In the genomic region with DNA sequence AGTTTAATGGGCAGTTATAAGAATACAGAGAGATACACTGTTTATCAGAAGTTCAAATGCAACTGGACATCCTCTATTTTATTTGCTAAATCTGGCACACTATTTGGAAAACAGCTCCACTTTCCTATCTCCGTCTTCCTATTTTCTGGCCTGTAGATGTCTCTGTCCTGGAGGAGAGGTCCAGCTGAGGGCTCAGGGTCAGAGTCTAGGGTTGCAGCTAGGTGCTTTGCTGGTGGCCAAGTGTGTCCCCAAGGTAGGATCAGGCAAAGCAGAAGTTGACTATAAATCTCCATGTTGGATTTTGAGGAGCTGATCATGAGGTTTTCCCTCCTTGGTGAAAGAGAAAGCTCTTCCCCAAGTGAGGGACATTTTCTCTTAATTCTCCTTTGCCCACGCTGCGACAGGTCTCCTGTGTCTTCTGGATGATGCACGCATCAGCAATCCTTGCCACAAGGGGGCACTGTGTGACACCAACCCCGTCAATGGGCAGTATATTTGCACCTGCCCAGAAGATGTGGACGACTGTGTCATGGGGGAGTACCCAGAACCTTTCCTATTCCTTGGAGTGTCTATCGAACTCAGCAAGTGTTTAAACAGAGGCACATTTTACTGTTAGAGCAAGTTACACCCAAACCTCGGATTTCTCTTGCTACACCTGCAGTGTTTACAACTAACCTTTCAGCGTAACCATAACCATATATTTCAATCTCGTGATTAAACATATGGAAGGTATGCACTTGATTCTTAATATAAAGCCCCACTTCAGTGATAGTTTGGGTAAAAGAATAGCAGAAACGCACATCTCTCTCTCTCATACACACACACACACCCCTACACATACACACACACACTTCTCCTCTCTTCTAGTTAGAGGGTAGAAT, we compare ENCODE assay signal across 9 cellular contexts. TPM values are rescaled to one million over a fixed set of nuclear protein-coding genes. Genes with fewer than 3 reads are reported as not detected.
DNase-seq lines count a peak whose midpoint lies in the region; ATAC-seq and TF ChIP-seq lines count a peak whose summit lies in the region.
"Had no signal": no experiment of that assay in that cellular context is flagged by ENCODE, and none has a peak within 500 bp of the region (broad histone marks: within the 10 kb centered on the region; RNA-seq: fewer than 3 reads in every experiment).

No MANE protein-coding gene starts in this region.

- ATAC-seq in HG03175 (IDR thresholded peaks at IDR 0.05; ENCODE audit: unreplicated experiment) = peak; percentile 51
- peak in 2 of 4 experiments; percentile 48 to 55 for ATAC-seq in T-cell (replicated peaks in 1 of 4)
- ATAC-seq in HG02763 (IDR thresholded peaks at IDR 0.05; ENCODE audit: unreplicated experiment) = no peak
- no peak for ATAC-seq in GM21515 (IDR thresholded peaks at IDR 0.05; ENCODE audit: unreplicated experiment)

- no peak overlapping the region for H3K4me3 ChIP-seq in ascending aorta

- no peak overlapping the region for H3K27ac Mint-ChIP-seq in T-cell
- no peak overlapping the region for H3K27ac Mint-ChIP-seq in immature natural killer cell

- H3K9me3 Mint-ChIP-seq in T-cell = peaks cover 3 to 13% (median 8%) of the 10 kb centered on the region in 3 donors
- peaks cover 0 to 11% (median 4%) of the 10 kb centered on the region in 6 donors for H3K9me3 Mint-ChIP-seq in immature natural killer cell

- POLR2A ChIA-PET in T-cell (lab: Charles Lee) = no interaction called here

- H3K27me3 ChIP-seq in ascending aorta = no peaks in the 10 kb centered on the region

- H3K36me3 Mint-ChIP-seq in T-cell (no peaks in the 10 kb centered on the region), immature natural killer cell (peaks cover 4 to 7% (median 7%) of the 10 kb centered on the region in 3 donors)

- H3K4me1 Mint-ChIP-seq in T-cell = no peaks in the 10 kb centered on the region
- H3K4me1 Mint-ChIP-seq in immature natural killer cell = no peaks in the 10 kb centered on the region

- H3K4me3 Mint-ChIP-seq in T-cell = no peak overlapping the region
- H3K4me3 Mint-ChIP-seq in immature natural killer cell = no peak overlapping the region

- H3K27me3 Mint-ChIP-seq in T-cell (peaks cover 13 to 20% of the 10 kb centered on the region in 2 donors), immature natural killer cell (ENCODE audit: low read depth in 3 of 3) (peaks cover 2 to 18% (median 5%) of the 10 kb centered on the region in 3 donors)

- no peaks in the 10 kb centered on the region for H3K9me3 ChIP-seq in ascending aorta

- DNase-seq in DMS53 treated with DMSO at 0.1 percent for 48 hours (lab: John Stamatoyannopoulos, UW; ENCODE audit: unreplicated experiment) (peak; percentile 6), T-cell (peak in 28 of 34 experiments; percentile 6 to 45 (median 38)), ascending aorta (ENCODE audit: low spot score in 2 of 2) (no peak), immature natural killer cell (peak; percentile 26 to 52 (median 35))
- DNase-seq in stimulated activated CD4-positive, alpha-beta T cell treated with anti-CD3 and anti-CD28 coated beads, Interleukin-4, amount 100 ng/mL, for 24 hours = peak; percentile 62

- no peaks in the 10 kb centered on the region for H3K36me3 ChIP-seq in ascending aorta

- intact Hi-C loops in ascending aorta (cut with DNase I) = no loop called here

- no peak overlapping the region for H3K27ac ChIP-seq in ascending aorta

- TF ChIP-seq CTCF in ascending aorta (IDR thresholded peaks at IDR 0.05) = peak; percentile 6 to 59 (median 49)

- CTCF ChIA-PET in T-cell (lab: Charles Lee) = interaction anchor here (0.5 to 2.0 kb wide), 4 partner anchors 10 to 138 kb away, joined by 3 to 4 read pairs (median 4); a partner anchor contains a TSS

- H3K4me1 ChIP-seq in ascending aorta = peaks cover 0 to 8% of the 10 kb centered on the region in 2 donors

RNA-seq across cellular contexts. Expression of a gene that starts 10.2 kb away (rescaled TPM):
- total RNA-seq in T-cell = not detected
- not detected for total RNA-seq in ascending aorta
- polyA plus RNA-seq in immature natural killer cell = not detected
- total RNA-seq: temporal lobe had no signal

Comparison
In these comparisons a context has a peak if more than half of its experiments do, and no peak if none do; other contexts are left out.
1. DNase-seq: peak in DMS53 treated with DMSO at 0.1 percent for 48 hours (single experiment), T-cell (28 of 34), immature natural killer cell (3 of 3) and stimulated activated CD4-positive, alpha-beta T cell treated with anti-CD3 and anti-CD28 coated beads, Interleukin-4, amount 100 ng/mL, for 24 hours (single experiment); none in ascending aorta (0 of 2).